Comparison of ENCODE assay signal across 10 cellular contexts in the genomic region with DNA sequence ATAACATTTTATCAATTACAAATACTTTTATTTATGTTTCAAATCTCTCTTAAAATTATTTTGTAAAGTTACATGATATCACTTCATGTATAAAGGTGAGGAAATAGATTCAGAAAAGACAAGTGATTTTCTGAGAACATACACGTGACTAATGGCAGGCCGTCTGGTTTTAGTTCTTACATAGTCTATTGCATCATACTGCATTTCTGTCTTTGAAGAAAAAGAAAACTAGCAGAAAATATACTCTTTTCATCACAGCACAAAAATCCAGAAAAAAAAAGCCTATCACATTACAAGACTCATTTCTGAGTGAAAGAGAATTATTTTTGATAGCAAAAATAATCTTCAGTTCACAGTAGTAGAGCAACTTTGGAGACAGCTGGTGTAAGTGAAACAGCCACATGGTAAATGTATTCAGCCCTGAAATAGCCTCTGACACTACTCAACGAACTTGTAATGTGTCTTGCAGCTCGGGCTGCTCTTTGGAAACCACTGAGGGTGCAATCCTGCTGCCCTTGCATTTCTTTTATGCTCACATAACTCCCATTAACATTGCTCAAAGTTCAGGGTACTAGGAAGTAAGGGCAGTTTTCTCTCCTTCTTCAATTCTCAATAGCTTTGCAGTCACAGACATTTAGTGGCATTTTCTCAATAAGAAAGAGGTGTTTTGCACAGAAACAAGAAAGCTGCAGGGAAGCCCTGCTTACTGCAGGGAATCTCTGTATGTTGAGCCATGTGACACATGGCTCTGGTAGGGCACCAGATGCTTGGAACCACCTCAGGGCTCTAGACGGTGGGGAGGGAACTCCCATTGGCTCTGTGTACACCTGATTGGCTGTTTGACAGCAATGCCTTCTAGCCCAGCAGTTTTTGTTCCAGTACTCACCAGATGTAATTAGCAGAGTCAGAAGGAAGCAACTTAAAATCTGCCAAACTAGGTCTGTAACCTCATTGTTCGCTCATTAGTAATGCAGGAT.
A peak's percentile ranks its signal among the peaks of the same experiment; 100 is the strongest.
DNase-seq lines count a peak whose midpoint lies in the region; ATAC-seq and TF ChIP-seq lines count a peak whose summit lies in the region.
"Had no signal": no experiment of that assay in that cellular context is flagged by ENCODE, and none has a peak within 500 bp of the region (broad histone marks: within the 10 kb centered on the region; RNA-seq: fewer than 3 reads in every experiment).

No MANE protein-coding gene starts in this region.

- H3K4me3 ChIP-seq in ascending aorta = no peak overlapping the region

- peak; percentile 0 for DNase-seq in COLO829 (ENCODE audit: low spot score)
- DNase-seq in HS-5 (ENCODE audit: low read depth) = peak; percentile 15
- peak; percentile 55 for DNase-seq in SK-MEL-5 (ENCODE audit: low read depth, low spot score)
- peak; percentile 49 for DNase-seq in iPS-NIHi11 (ENCODE audit: low spot score)
- no peak for DNase-seq in ascending aorta (ENCODE audit: low spot score in 2 of 2)
- no peak for DNase-seq in GM19238 (ENCODE audit: insufficient read length, low spot score)
- DNase-seq: activated CD4-positive, alpha-beta T cell treated with anti-CD3 and anti-CD28 coated beads, Interleukin-2, amount 50 U/mL, for 1 hour; hippocampal formation had no signal

- intact Hi-C loops in ascending aorta (cut with DNase I) = no loop called here

- no peaks in the 10 kb centered on the region for H3K27me3 ChIP-seq in ascending aorta

- no peaks in the 10 kb centered on the region for H3K9me3 ChIP-seq in ascending aorta

- no peaks in the 10 kb centered on the region for H3K36me3 ChIP-seq in ascending aorta

- ATAC-seq in HG02623 (IDR thresholded peaks at IDR 0.05; ENCODE audit: unreplicated experiment) = no peak
- ATAC-seq in GM21528 (IDR thresholded peaks at IDR 0.05; ENCODE audit: low FRiP score, unreplicated experiment) = no peak

- no peaks in the 10 kb centered on the region for H3K4me1 ChIP-seq in ascending aorta

- no peak overlapping the region for H3K27ac ChIP-seq in ascending aorta

- in situ Hi-C loops in SK-MEL-5 (cut with HindIII; ENCODE audit: low pct_unique_long_range_greater_than_20kb, low sequenced_read_pairs) = no loop called here

- TF ChIP-seq CTCF in ascending aorta (IDR thresholded peaks at IDR 0.05) = no peak

Comparison
In these comparisons a context has a peak if more than half of its experiments do, and no peak if none do; other contexts are left out.
1. DNase-seq: peak in COLO829 (single experiment), HS-5 (single experiment), SK-MEL-5 (single experiment) and iPS-NIHi11 (single experiment); none in ascending aorta (0 of 2) and GM19238 (single experiment).